In the genomic region with DNA sequence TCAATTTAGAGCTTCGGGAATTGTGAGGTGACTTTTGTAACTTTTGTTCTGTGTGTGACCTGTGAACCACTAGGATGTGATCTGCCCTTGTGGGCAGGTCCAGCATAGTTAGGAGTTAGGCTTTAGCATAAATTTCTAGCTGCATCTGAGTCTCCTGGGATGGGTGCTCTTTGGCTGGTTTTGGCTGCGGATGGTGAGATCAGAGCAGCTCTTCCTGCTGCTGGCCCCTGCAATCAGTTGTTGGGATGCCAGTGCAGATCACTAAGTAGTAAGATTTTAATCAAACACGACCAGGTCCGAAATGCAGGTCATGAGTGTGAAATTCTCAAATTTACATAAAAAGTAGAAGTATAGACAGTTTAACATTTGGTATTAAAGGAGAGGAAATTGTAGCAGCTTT, we compare ENCODE assay signal across 19 cellular contexts.
"Had no signal": no experiment of that assay in that cellular context is flagged by ENCODE, and none has a peak within 500 bp of the region (broad histone marks: within the 10 kb centered on the region; RNA-seq: fewer than 3 reads in every experiment).

No MANE protein-coding gene starts in this region.

- H3K27me3 Mint-ChIP-seq: activated naive CD8-positive, alpha-beta T cell treated with anti-CD3 and anti-CD28 coated beads for 36 hours; naive thymus-derived CD8-positive, alpha-beta T cell had no signal

- H3K4me3 Mint-ChIP-seq: activated naive CD8-positive, alpha-beta T cell treated with anti-CD3 and anti-CD28 coated beads for 36 hours; naive thymus-derived CD8-positive, alpha-beta T cell had no signal

- ATAC-seq: foreskin keratinocyte; left lung; naive thymus-derived CD8-positive, alpha-beta T cell had no signal

- H3K4me1 ChIP-seq: prostate gland had no signal

- DNase-seq: activated CD4-positive, CD25-positive, alpha-beta regulatory T cell treated with anti-CD3 and anti-CD28 coated beads, Interleukin-2, amount 50 U/mL, for 72 hours; activated CD8-positive, alpha-beta memory T cell treated with anti-CD3 and anti-CD28 coated beads, Interleukin-2, amount 50 U/mL, for 48 hours; activated gamma-delta T cell; activated naive CD8-positive, alpha-beta T cell treated with anti-CD3 and anti-CD28 coated beads for 36 hours; activated T-cell treated with anti-CD3 and anti-CD28 coated beads, Interleukin-2, amount 50 U/mL, for 48 hours; central memory CD4-positive, alpha-beta T cell; effector memory CD4-positive, alpha-beta T cell; foreskin keratinocyte; left lung; naive thymus-derived CD8-positive, alpha-beta T cell; ovary; stimulated activated CD4-positive, alpha-beta T cell treated with anti-CD3 and anti-CD28 coated beads, Interleukin-4, amount 100 ng/mL, for 24 hours; stimulated activated naive CD4-positive, alpha-beta T cell treated with Interleukin-2 at 50 U/mL for 16 hours; upper lobe of left lung had no signal

- H3K9me3 ChIP-seq: left lung, neutrophil, ovary, prostate gland, thoracic aorta, upper lobe of left lung had no signal

- H3K4me3 ChIP-seq: left lung, lung, ovary, prostate gland, thoracic aorta, upper lobe of left lung had no signal

- H3K9me3 Mint-ChIP-seq: activated naive CD8-positive, alpha-beta T cell treated with anti-CD3 and anti-CD28 coated beads for 36 hours; naive thymus-derived CD8-positive, alpha-beta T cell had no signal

- H3K36me3 ChIP-seq: ovary, prostate gland had no signal

- H3K27ac Mint-ChIP-seq: activated naive CD8-positive, alpha-beta T cell treated with anti-CD3 and anti-CD28 coated beads for 36 hours had no signal

- H3K27ac ChIP-seq: foreskin keratinocyte, left lung, neutrophil, ovary, prostate gland, thoracic aorta, upper lobe of left lung, VCaP had no signal

- H3K27me3 ChIP-seq: foreskin keratinocyte, left lung, neutrophil, ovary, upper lobe of left lung had no signal
